Comparison of ENCODE assay signal across 8 cellular contexts in genomic region chr7:76437873-76438272, GRCh38. TPM values are rescaled to one million over a fixed set of nuclear protein-coding genes. Genes with fewer than 3 reads are reported as not detected.
DNase-seq lines count a peak whose midpoint lies in the region; ATAC-seq and TF ChIP-seq lines count a peak whose summit lies in the region.
"Not testable (repeated sequence)": the region's sequence is repeated elsewhere in the genome, so short reads cannot be mapped to it uniquely, and the experiment has no call there.

No MANE protein-coding gene starts in this region.

- not testable (repeated sequence) for H3K79me2 ChIP-seq in OCI-LY7 (ENCODE audit: insufficient read depth, low read depth, low read length)

- intact Hi-C loops in OCI-LY7 (cut with micrococcal nuclease; ENCODE audit: unreplicated experiment), result not testable (repeated sequence)

- BruUV-seq in OCI-LY7 (replicated peaks; lab: Mats Ljungman, UMichigan), result not testable (repeated sequence)

- CTCF ChIA-PET in OCI-LY7 (lab: Charles Lee; ENCODE audit: unreplicated experiment), result not testable (repeated sequence)

- not testable (repeated sequence) for H3K9me3 ChIP-seq in OCI-LY7 (ENCODE audit: low read length)

- H2AFZ ChIP-seq in OCI-LY7 (ENCODE audit: low read length), result not testable (repeated sequence)

- TF ChIP-seq CTCF in OCI-LY7 (conservative IDR thresholded peaks at IDR 0.05; ENCODE audit: low read length), result peak; percentile 63
- peak; percentile 63 for TF ChIP-seq CTCF in epithelial cell of esophagus (IDR thresholded peaks at IDR 0.05; ENCODE audit: insufficient read depth, low read depth, low read length, missing control alignments)

- POLR2A ChIA-PET in OCI-LY7 (lab: Charles Lee), result not testable (repeated sequence)

- H3K36me3 ChIP-seq in OCI-LY7 (ENCODE audit: insufficient read depth, low read length), result not testable (repeated sequence)

- not testable (repeated sequence) for H3K4me2 ChIP-seq in OCI-LY7 (ENCODE audit: low read length)

- not testable (repeated sequence) for H4K20me1 ChIP-seq in OCI-LY7 (ENCODE audit: insufficient read depth, low read length)

- ATAC-seq in GM21723 (IDR thresholded peaks at IDR 0.05; ENCODE audit: unreplicated experiment), result peak; percentile 63

- H3K9me2 ChIP-seq in OCI-LY7 (ENCODE audit: insufficient read depth, low read length), result not testable (repeated sequence)

- not testable (repeated sequence) for H3K27ac ChIP-seq in OCI-LY7 (ENCODE audit: low read depth, low read length, poor library complexity, severe bottlenecking)

- peak; percentile 96 for DNase-seq in DMS53 (lab: John Stamatoyannopoulos, UW)
- DNase-seq in LoVo (ENCODE audit: low spot score), result peak; percentile 84
- peak; percentile 72 for DNase-seq in OCI-LY7 (ENCODE audit: low spot score)
- DNase-seq in activated CD8-positive, alpha-beta memory T cell treated with anti-CD3 and anti-CD28 coated beads, Interleukin-2, amount 50 U/mL, for 48 hours, result peak; percentile 68
- peak; percentile 89 for DNase-seq in epithelial cell of esophagus (ENCODE audit: low read depth)
- DNase-seq in midbrain (lab: John Stamatoyannopoulos, UW), result peak; percentile 70
- DNase-seq in stimulated activated CD8-positive, alpha-beta memory T cell treated with anti-CD3 and anti-CD28 coated beads, Interleukin-15, amount 100 ng/mL, for 1 hour (ENCODE audit: low read depth), result peak; percentile 20

- not testable (repeated sequence) for H3K4me3 ChIP-seq in OCI-LY7 (ENCODE audit: low read depth, low read length, poor library complexity, severe bottlenecking); epithelial cell of esophagus (ENCODE audit: low read length)

- H3K4me1 ChIP-seq in OCI-LY7 (ENCODE audit: insufficient read depth, low read length, poor library complexity, severe bottlenecking), result not testable (repeated sequence)

RNA-seq across cellular contexts. Expression of gene ZP3, which starts 13.1 kb away (rescaled TPM):
- total RNA-seq in OCI-LY7 (2014; rRNA removed; shearing (Covaris generic)), result 0.98 and 2.0 TPM in 2 replicates
- 0.48 and 0.57 TPM in 2 replicates for total RNA-seq in OCI-LY7 (2022)

RNA-seq across cellular contexts. Expression of gene DTX2, which starts 23.6 kb away (rescaled TPM):
- total RNA-seq in OCI-LY7 (2014; rRNA removed; shearing (Covaris generic)), result 9.6 and 13.5 TPM in 2 replicates
- total RNA-seq in OCI-LY7 (2022), result 26.1 and 27.8 TPM in 2 replicates

RNA-seq across cellular contexts. Expression of gene SSC4D, which starts 28.4 kb away (rescaled TPM):
- total RNA-seq in OCI-LY7 (2014; rRNA removed; shearing (Covaris generic)), result 1.3 TPM in 1 of 2 replicates, not detected in the other
- 0.44 TPM in 1 of 2 replicates, not detected in the other for total RNA-seq in OCI-LY7 (2022)

Comparison
In these comparisons a context has a peak if more than half of its experiments do, and no peak if none do; other contexts are left out.
1. DNase-seq: peak in every context shown above with its lines; median percentile 96 in DMS53; 89 in epithelial cell of esophagus; 84 in LoVo; 72 in OCI-LY7; 70 in midbrain; 68 in activated CD8-positive, alpha-beta memory T cell treated with anti-CD3 and anti-CD28 coated beads, Interleukin-2, amount 50 U/mL, for 48 hours; 20 in stimulated activated CD8-positive, alpha-beta memory T cell treated with anti-CD3 and anti-CD28 coated beads, Interleukin-15, amount 100 ng/mL, for 1 hour.